24 cellular contexts compared by ENCODE assay signal in genomic region chr15:37756407-37756806, GRCh38.
"Had no signal": no experiment of that assay in that cellular context is flagged by ENCODE, and none has a peak within 500 bp of the region (broad histone marks: within the 10 kb centered on the region; RNA-seq: fewer than 3 reads in every experiment).

No MANE protein-coding gene starts in this region.

- H3K4me1 ChIP-seq: stomach, suprapubic skin, testis, thyroid gland, tibial artery, tibial nerve, upper lobe of left lung, upper lobe of right lung, uterus, vagina had no signal

- H3K9me3 ChIP-seq: stomach, suprapubic skin, testis, thoracic aorta, thyroid gland, tibial artery, tibial nerve, transverse colon, upper lobe of left lung, upper lobe of right lung, uterus, vagina had no signal

- DNase-seq: stimulated activated CD4-positive, alpha-beta T cell treated with anti-CD3 and anti-CD28 coated beads, Interleukin-2, amount 100 ng/mL, for 48 hours; stimulated activated CD4-positive, alpha-beta T cell treated with anti-CD3 and anti-CD28 coated beads, Interleukin-4, amount 100 ng/mL, for 1 hour; stimulated activated CD4-positive, alpha-beta T cell treated with anti-CD3 and anti-CD28 coated beads, Interleukin-4, amount 100 ng/mL, for 24 hours; stimulated activated CD4-positive, alpha-beta T cell treated with anti-CD3 and anti-CD28 coated beads, Interleukin-4, amount 100 ng/mL, for 4 hours; stimulated activated CD8-positive, alpha-beta memory T cell treated with anti-CD3 and anti-CD28 coated beads, Interleukin-4, amount 100 ng/mL, for 48 hours; stimulated activated naive B cell treated with anti-CD40 and anti-IgM and Interleukin-4, amounts not matched to agents 10 μg/mL and 1 μg/mL and 100 μg/mL, for 72 hours; stimulated activated naive CD4-positive, alpha-beta T cell; stimulated activated naive CD4-positive, alpha-beta T cell treated with Interleukin-2 at 50 U/mL for 16 hours; stimulated activated naive CD8-positive, alpha-beta T cell treated with anti-CD3 and anti-CD28 coated beads, Interleukin-15, amount 100 ng/mL, for 72 hours; stimulated activated naive CD8-positive, alpha-beta T cell treated with anti-CD3 and anti-CD28 coated beads, Interleukin-15, Interleukin-2, amounts not matched to agents 100 U/mL and 50 U/mL, for 24 hours; stomach; substantia nigra; testis; thyroid gland; tibial artery; transverse colon; trophoblast cell; upper lobe of left lung; upper lobe of right lung; uterus had no signal

- H3K36me3 ChIP-seq: stomach, suprapubic skin, thoracic aorta, thyroid gland, tibial artery, tibial nerve, transverse colon, upper lobe of left lung, upper lobe of right lung, uterus, vagina had no signal

- H3K4me3 ChIP-seq: stomach, suprapubic skin, testis, thoracic aorta, thyroid gland, tibial artery, tibial nerve, transverse colon, upper lobe of left lung, upper lobe of right lung, uterus, vagina had no signal

- H3K27ac ChIP-seq: stomach, suprapubic skin, testis, thoracic aorta, thyroid gland, tibial artery, tibial nerve, transverse colon, upper lobe of left lung, upper lobe of right lung, uterus, vagina had no signal

- H3K27me3 ChIP-seq: stomach, suprapubic skin, testis, thyroid gland, tibial artery, tibial nerve, transverse colon, upper lobe of left lung, upper lobe of right lung, uterus, vagina had no signal
